Comparison of ENCODE assay signal across 8 cellular contexts in genomic region chr11:65314501-65315203, GRCh38. TPM values are rescaled to one million over a fixed set of nuclear protein-coding genes. Genes with fewer than 3 reads are reported as not detected.
A peak's percentile ranks its signal among the peaks of the same experiment; 100 is the strongest.
DNase-seq lines count a peak whose midpoint lies in the region; ATAC-seq, FAIRE-seq and TF ChIP-seq lines count a peak whose summit lies in the region.

Gene CDC42EP2 (plus strand): TSS chr11:65314866. CDS start chr11:65320899, 6,033 bp downstream.

- no peak for FAIRE-seq in small intestine (lab: Jason Lieb, UNC)

- H3K27me3 Mint-ChIP-seq in immature natural killer cell (ENCODE audit: low read depth in 3 of 3): peaks cover 0 to 14% (median 7%) of the 10 kb centered on the region in 3 donors

- CTCF ChIA-PET in GM10248 (lab: Yijun Ruan, JAX): interaction anchor here (0.7 to 22.1 kb wide), 39 partner anchors 14 to 488 kb away, joined by 3 to 686 read pairs (median 5); partner anchors contain the start of genes CAPN1, DPF2, POLA2 and TIGD3
- CTCF ChIA-PET in mammary epithelial cell (lab: Charles Lee; ENCODE audit: low non-redundant PET): interaction anchor here (0.6 to 1.5 kb wide), 6 partner anchors 15 to 471 kb away, joined by 3 to 27 read pairs (median 4); partner anchors contain the start of gene TM7SF2

- H3K9me3 Mint-ChIP-seq in immature natural killer cell: no peaks in the 10 kb centered on the region

- H3K9me3 ChIP-seq in mammary epithelial cell (replicated peaks; ENCODE audit: insufficient read depth, low read length): no peaks in the 10 kb centered on the region
- no peaks in the 10 kb centered on the region for H3K9me3 ChIP-seq in small intestine (ENCODE audit: control insufficient read depth, low read depth)

- intact Hi-C loops in mammary epithelial cell (cut with micrococcal nuclease): loop anchor here (1.0 to 10.0 kb wide), 5 partner anchors 39 to 470 kb away; partner anchors contain the start of genes CDC42BPG, SNX15 and TM7SF2

- DNase-seq in GM10248 (ENCODE audit: extremely low spot score): peak; percentile 94
- DNase-seq in HFF-Myc (ENCODE audit: extremely low read depth, low read depth): no peak
- DNase-seq in NCI-H1105 treated with DMSO at 0.1 percent for 48 hours (lab: John Stamatoyannopoulos, UW): peak; percentile 57
- DNase-seq in mammary epithelial cell: peak; percentile 82
- DNase-seq in immature natural killer cell: peak; percentile 46 to 56 (median 55)
- DNase-seq in small intestine: peak; percentile 89

- H3K79me2 ChIP-seq in mammary epithelial cell (ENCODE audit: insufficient read depth, low read length): peaks cover 48% of the 10 kb centered on the region

- BruUV-seq in mammary epithelial cell (replicated peaks; lab: Mats Ljungman, UMichigan): TSS peak; percentile 44

- H3K4me1 Mint-ChIP-seq in immature natural killer cell: peaks cover 5 to 7% of the 10 kb centered on the region in 2 donors

- H4K20me1 ChIP-seq in mammary epithelial cell (ENCODE audit: insufficient read depth, low read length): no peaks in the 10 kb centered on the region

- H3K27me3 ChIP-seq in mammary epithelial cell (ENCODE audit: insufficient read depth, low read length) (no peaks in the 10 kb centered on the region), small intestine (ENCODE audit: control insufficient read depth in 2 of 2, insufficient read depth in 2 of 2, low read length in 2 of 2) (no peaks in the 10 kb centered on the region)

- H3K27ac ChIP-seq in mammary epithelial cell (ENCODE audit: insufficient read depth, low read depth, low read length) (peak within 1 kb of the TSS; percentile 46), small intestine (ENCODE audit: low read depth in 1 of 2, low read length in 1 of 2) (peak within 1 kb of the TSS; percentile 76 to 91)

- H3K36me3 ChIP-seq in mammary epithelial cell (ENCODE audit: insufficient read depth, low read length) (no peaks in the 10 kb centered on the region), small intestine (ENCODE audit: control insufficient read depth in 2 of 2, insufficient read depth in 2 of 2, low read length in 2 of 2) (no peaks in the 10 kb centered on the region)

- TF ChIP-seq CTCF in GM10248 (IDR thresholded peaks at IDR 0.05; ENCODE audit: control extremely low read depth, extremely low read depth, low read depth, missing control alignments) (no peak), HFF-Myc (IDR thresholded peaks at IDR 0.05; ENCODE audit: low read depth, low read length, missing control alignments) (no peak), WI38 (IDR thresholded peaks at IDR 0.05; ENCODE audit: low read depth, low read length) (no peak), mammary epithelial cell (conservative IDR thresholded peaks at IDR 0.05 in 1 of 2, IDR thresholded peaks at IDR 0.05 in 1 of 2; ENCODE audit: extremely low read depth in 1 of 2, insufficient read depth in 1 of 2, low read depth in 1 of 2, low read length in 2 of 2) (no peak)

- H3K36me3 Mint-ChIP-seq in immature natural killer cell: no peaks in the 10 kb centered on the region

- dilution Hi-C loops in mammary epithelial cell (cut with HindIII; ENCODE audit: low sequenced_read_pairs): no loop called here

- peak within 1 kb of the TSS; percentile 72 to 83 (median 73) for H3K4me3 Mint-ChIP-seq in immature natural killer cell

- H3K27ac Mint-ChIP-seq in immature natural killer cell: no peak within 1 kb of the TSS

- H3K4me2 ChIP-seq in mammary epithelial cell (ENCODE audit: insufficient read depth, low read depth, low read length): peak within 1 kb of the TSS; percentile 88

- peak within 1 kb of the TSS; percentile 83 for H2AFZ ChIP-seq in mammary epithelial cell (ENCODE audit: low read depth, low read length)

- no peak for ATAC-seq in HG03378 (IDR thresholded peaks at IDR 0.05; ENCODE audit: unreplicated experiment)

- H3K4me1 ChIP-seq in mammary epithelial cell (ENCODE audit: insufficient read depth, low read length) (peaks cover 13% of the 10 kb centered on the region), small intestine (ENCODE audit: control insufficient read depth in 2 of 2, insufficient read depth in 1 of 2, low read depth in 1 of 2, low read length in 1 of 2) (no peaks in the 10 kb centered on the region)

- H3K4me3 ChIP-seq in HFF-Myc (replicated peaks; ENCODE audit: low read depth, low read length): peak within 1 kb of the TSS; percentile 92
- peak within 1 kb of the TSS; percentile 93 for H3K4me3 ChIP-seq in WI38 (ENCODE audit: low read depth, low read length)
- H3K4me3 ChIP-seq in mammary epithelial cell (replicated peaks in 1 of 3; ENCODE audit: insufficient read depth in 1 of 3, low read depth in 2 of 3, low read length in 3 of 3): peak within 1 kb of the TSS; percentile 77 to 91 (median 88)
- peak within 1 kb of the TSS; percentile 63 to 97 for H3K4me3 ChIP-seq in small intestine (ENCODE audit: low read depth in 1 of 2, low read length in 2 of 2)

- POLR2A ChIA-PET in GM10248 (lab: Yijun Ruan, JAX): interaction anchor here (0.6 to 2.8 kb wide), 3 partner anchors 40 to 290 kb away, joined by 3 to 10 read pairs (median 6); no protein-coding TSS in a partner anchor

- WGBS in mammary epithelial cell (ENCODE audit: low coverage, missing lambda C conversion rate): 7% methylated on average over 9 of the region's 74 CpGs
- WGBS in small intestine, 3 donors: 1% methylated on average over 49 to 74 of the region's 74 CpGs

- H3K9ac ChIP-seq in mammary epithelial cell (ENCODE audit: insufficient read depth, low read length): peak within 1 kb of the TSS; percentile 74

- in situ Hi-C loops in mammary epithelial cell (cut with MboI; ENCODE audit: low sequenced_read_pairs in 2 of 2): loop anchor here (5.0 to 10.0 kb wide), 2 partner anchors 37 to 90 kb away; no protein-coding TSS in a partner anchor

RNA-seq across cellular contexts. Expression of gene CDC42EP2, which starts in this region (rescaled TPM):
- total RNA-seq in mammary epithelial cell: 10 to 100 TPM in 1 of 2 donors, 1 to 10 TPM in 1; 6.8 to 24.8 TPM
- polyA plus RNA-seq in mammary epithelial cell: 21.8 TPM
- 41.6 TPM for polyA minus RNA-seq in mammary epithelial cell
- polyA plus RNA-seq in immature natural killer cell: not detected
- 10 to 100 TPM; 22.2 to 39.4 (median 29.1) TPM for polyA plus RNA-seq in small intestine

Comparison
In these comparisons a context has a peak if more than half of its experiments do, and no peak if none do; other contexts are left out.
1. RNA of gene CDC42EP2 (polyA plus RNA-seq): 22.2 to 39.4 TPM in small intestine and 21.8 TPM in mammary epithelial cell (single experiment); not detected in immature natural killer cell; every median in the first group is over 10 times any median in the second.
2. Peak in DNase-seq in immature natural killer cell; RNA of the gene not detected or under 1 TPM.
3. Peak in every context shown above with its lines, with median percentiles within 50 percentile points of each other: H3K4me3 ChIP-seq.